In the genomic region with DNA sequence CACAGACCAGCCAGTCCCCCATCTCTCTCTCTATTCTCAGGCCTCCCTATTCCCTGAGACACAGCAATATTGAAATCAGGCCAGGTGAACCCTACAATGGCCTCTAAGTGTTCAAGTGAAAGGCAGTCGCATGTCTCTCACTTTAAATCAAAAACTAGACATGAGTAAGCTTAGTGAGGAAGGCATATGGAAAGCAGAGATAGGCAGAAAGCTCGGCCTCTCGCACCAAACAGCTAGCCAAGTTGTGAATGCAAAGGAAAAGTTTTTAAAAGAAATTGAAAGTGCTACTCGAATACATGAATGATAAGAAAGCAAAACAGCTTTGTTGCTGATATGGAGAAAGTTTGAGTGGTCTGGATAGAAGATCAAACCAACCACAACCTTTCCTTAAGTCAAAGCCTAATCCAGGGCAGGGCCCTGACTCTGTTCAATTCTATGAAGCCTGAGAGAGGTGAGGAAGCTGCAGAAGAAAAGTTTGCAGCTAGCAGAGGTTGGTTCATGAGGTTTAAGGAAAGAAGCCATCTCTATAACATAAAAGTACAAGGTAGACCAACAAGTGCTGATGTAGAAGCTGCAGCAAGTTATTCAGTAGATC, we compare ENCODE assay signal across 22 cellular contexts. TPM values are rescaled to one million over a fixed set of nuclear protein-coding genes. Genes with fewer than 3 reads are reported as not detected.
DNase-seq lines count a peak whose midpoint lies in the region; FAIRE-seq lines count a peak whose summit lies in the region.
"Had no signal": no experiment of that assay in that cellular context is flagged by ENCODE, and none has a peak within 500 bp of the region (broad histone marks: within the 10 kb centered on the region; RNA-seq: fewer than 3 reads in every experiment).

No MANE protein-coding gene starts in this region.

- peak overlapping the region; percentile 24 for H3K27ac Mint-ChIP-seq in T-helper 2 cell treated with Interferon-gamma antibody and Interleukin-4, amounts not matched to agents 5 μg/mL and 100 μg/mL, for 36 hours
- peak overlapping the region; percentile 86 for H3K27ac Mint-ChIP-seq in activated naive CD8-positive, alpha-beta T cell treated with anti-CD3 and anti-CD28 coated beads for 36 hours
- H3K27ac Mint-ChIP-seq: GM23338, type B pancreatic cell had no signal

- H3K4me3 Mint-ChIP-seq in T-helper 2 cell treated with Interferon-gamma antibody and Interleukin-4, amounts not matched to agents 5 μg/mL and 100 μg/mL, for 36 hours, result peak overlapping the region; percentile 32
- peak overlapping the region; percentile 33 for H3K4me3 Mint-ChIP-seq in activated naive CD8-positive, alpha-beta T cell treated with anti-CD3 and anti-CD28 coated beads for 36 hours
- H3K4me3 Mint-ChIP-seq: GM23338, type B pancreatic cell had no signal

- no peak for FAIRE-seq in GM19239 (lab: Jason Lieb, UNC)
- FAIRE-seq: D721Med had no signal

- no peaks in the 10 kb centered on the region for H3K27me3 Mint-ChIP-seq in T-helper 2 cell treated with Interferon-gamma antibody and Interleukin-4, amounts not matched to agents 5 μg/mL and 100 μg/mL, for 36 hours (ENCODE audit: low read depth)
- no peaks in the 10 kb centered on the region for H3K27me3 Mint-ChIP-seq in activated naive CD8-positive, alpha-beta T cell treated with anti-CD3 and anti-CD28 coated beads for 36 hours

- no peak for DNase-seq in T-helper 2 cell treated with Interferon-gamma antibody and Interleukin-4, amounts not matched to agents 5 μg/mL and 100 μg/mL, for 36 hours (ENCODE audit: low spot score)
- DNase-seq in T-helper 2 cell (no peak), globus pallidus (ENCODE audit: low spot score) (no peak), GM19239 (ENCODE audit: insufficient read length, low spot score) (no peak), NCI-H1092 treated with DMSO at 0.1 percent for 48 hours (lab: John Stamatoyannopoulos, UW) (no peak)
- DNase-seq in stimulated activated CD4-positive, alpha-beta T cell treated with anti-CD3 and anti-CD28 coated beads, Interleukin-1b, Interleukin-23, amount 100 ng/mL, for 48 hours, result peak; percentile 56
- no peak for DNase-seq in stimulated activated CD4-positive, alpha-beta T cell treated with anti-CD3 and anti-CD28 coated beads, Interleukin-4, amount 100 ng/mL, for 24 hours
- peak; percentile 30 for DNase-seq in activated naive CD8-positive, alpha-beta T cell treated with anti-CD3 and anti-CD28 coated beads for 36 hours
- DNase-seq: 8988T, amniotic stem cell, foreskin keratinocyte, hypothalamus, islet precursor cell, KBM-7, NCI-H2029 treated with DMSO at 0.1 percent for 48 hours, NCI-H446 treated with DMSO at 0.1 percent for 48 hours, occipital lobe had no signal

- no peaks in the 10 kb centered on the region for H3K36me3 Mint-ChIP-seq in T-helper 2 cell treated with Interferon-gamma antibody and Interleukin-4, amounts not matched to agents 5 μg/mL and 100 μg/mL, for 36 hours (ENCODE audit: low read depth)
- no peaks in the 10 kb centered on the region for H3K36me3 Mint-ChIP-seq in activated naive CD8-positive, alpha-beta T cell treated with anti-CD3 and anti-CD28 coated beads for 36 hours

- peaks cover 32% of the 10 kb centered on the region for H3K4me1 Mint-ChIP-seq in T-helper 2 cell treated with Interferon-gamma antibody and Interleukin-4, amounts not matched to agents 5 μg/mL and 100 μg/mL, for 36 hours (ENCODE audit: low read depth)
- peaks cover 53% of the 10 kb centered on the region for H3K4me1 Mint-ChIP-seq in activated naive CD8-positive, alpha-beta T cell treated with anti-CD3 and anti-CD28 coated beads for 36 hours
- H3K4me1 Mint-ChIP-seq: GM23338 had no signal

- no peaks in the 10 kb centered on the region for H3K9me3 Mint-ChIP-seq in T-helper 2 cell treated with Interferon-gamma antibody and Interleukin-4, amounts not matched to agents 5 μg/mL and 100 μg/mL, for 36 hours
- no peaks in the 10 kb centered on the region for H3K9me3 Mint-ChIP-seq in activated naive CD8-positive, alpha-beta T cell treated with anti-CD3 and anti-CD28 coated beads for 36 hours
- H3K9me3 Mint-ChIP-seq: GM23338, type B pancreatic cell had no signal

RNA-seq across cellular contexts. Expression of gene MPZL2, which starts 19.8 kb away (rescaled TPM):
- total RNA-seq in activated naive CD8-positive, alpha-beta T cell treated with anti-CD3 and anti-CD28 coated beads for 36 hours, result 10 to 100 TPM; 18.8 to 20.1 TPM

RNA-seq across cellular contexts. Expression of gene CD3E, which starts 20.7 kb away (rescaled TPM):
- total RNA-seq in activated naive CD8-positive, alpha-beta T cell treated with anti-CD3 and anti-CD28 coated beads for 36 hours, result 100 to 1,000 TPM; 364 TPM
- total RNA-seq: dermis microvascular lymphatic vessel endothelial cell, foreskin keratinocyte, GM23338, occipital lobe, RPMI7951 had no signal

RNA-seq across cellular contexts. Expression of gene MPZL3, which starts 31.7 kb away (rescaled TPM):
- total RNA-seq in activated naive CD8-positive, alpha-beta T cell treated with anti-CD3 and anti-CD28 coated beads for 36 hours, result 10 to 100 TPM; 49.1 to 50.7 TPM

RNA-seq across cellular contexts. Expression of gene CD3D, which starts 58.7 kb away (rescaled TPM):
- 100 to 1,000 TPM; 341 to 350 TPM for total RNA-seq in activated naive CD8-positive, alpha-beta T cell treated with anti-CD3 and anti-CD28 coated beads for 36 hours
- total RNA-seq: dermis microvascular lymphatic vessel endothelial cell, foreskin keratinocyte, GM23338, occipital lobe, RPMI7951 had no signal

RNA-seq across cellular contexts. Expression of gene JAML, which starts 59.0 kb away (rescaled TPM):
- 100 to 1,000 TPM; 148 to 150 TPM for total RNA-seq in activated naive CD8-positive, alpha-beta T cell treated with anti-CD3 and anti-CD28 coated beads for 36 hours
- total RNA-seq: foreskin keratinocyte, RPMI7951 had no signal

Comparison
In these comparisons a context has a peak if more than half of its experiments do, and no peak if none do; other contexts are left out.
1. DNase-seq: peak in stimulated activated CD4-positive, alpha-beta T cell treated with anti-CD3 and anti-CD28 coated beads, Interleukin-1b, Interleukin-23, amount 100 ng/mL, for 48 hours (single experiment) and activated naive CD8-positive, alpha-beta T cell treated with anti-CD3 and anti-CD28 coated beads for 36 hours (single experiment); none in T-helper 2 cell treated with Interferon-gamma antibody and Interleukin-4, amounts not matched to agents 5 μg/mL and 100 μg/mL, for 36 hours (single experiment), T-helper 2 cell (0 of 5), stimulated activated CD4-positive, alpha-beta T cell treated with anti-CD3 and anti-CD28 coated beads, Interleukin-4, amount 100 ng/mL, for 24 hours (single experiment), globus pallidus (single experiment), GM19239 (single experiment) and NCI-H1092 treated with DMSO at 0.1 percent for 48 hours (single experiment).